In the genomic region with DNA sequence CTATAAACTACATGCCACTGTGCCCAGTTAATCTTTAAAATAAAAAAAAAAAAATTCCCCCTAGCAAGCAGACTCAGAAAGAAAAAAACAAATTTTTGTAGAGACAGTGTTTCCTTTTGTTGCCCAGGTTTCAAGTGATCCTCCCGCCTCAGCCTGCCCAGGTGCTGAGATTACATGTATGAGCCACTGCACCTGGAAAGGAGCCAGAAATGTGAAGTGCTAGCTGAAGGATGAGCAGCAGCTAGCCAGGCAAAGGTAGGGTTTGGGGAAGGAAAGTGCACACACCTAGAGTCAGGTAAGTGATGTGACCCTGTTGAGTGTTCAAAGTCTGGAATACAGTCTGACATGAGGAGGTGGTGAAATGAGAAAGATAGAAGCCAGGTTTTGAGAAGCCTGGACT, we compare ENCODE assay signal across 8 cellular contexts. TPM values are rescaled to one million over a fixed set of nuclear protein-coding genes. Genes with fewer than 3 reads are reported as not detected.
DNase-seq lines count a peak whose midpoint lies in the region; ATAC-seq and TF ChIP-seq lines count a peak whose summit lies in the region.

No MANE protein-coding gene starts in this region.

- no peaks in the 10 kb centered on the region for H4K20me1 ChIP-seq in osteoblast (ENCODE audit: insufficient read depth, low read length)

- H3K4me1 ChIP-seq in osteoblast (ENCODE audit: insufficient read depth, low read length), result peaks cover 16% of the 10 kb centered on the region

- H3K27me3 ChIP-seq in brain microvascular endothelial cell (replicated peaks) (no peaks in the 10 kb centered on the region), osteoblast (ENCODE audit: insufficient read depth, low read length) (no peaks in the 10 kb centered on the region)

- DNase-seq in GM12865 (ENCODE audit: low read depth) (peak; percentile 60), NCI-H2081 treated with DMSO at 0.1 percent for 48 hours (lab: John Stamatoyannopoulos, UW) (peak; percentile 24), brain microvascular endothelial cell (no peak), osteoblast (ENCODE audit: insufficient read length, low spot score, missing footprints) (no peak), nucleus accumbens (lab: John Stamatoyannopoulos, UW) (no peak)

- no peaks in the 10 kb centered on the region for H3K9me3 ChIP-seq in osteoblast (ENCODE audit: low read depth, low read length)

- H3K4me2 ChIP-seq in osteoblast (ENCODE audit: insufficient read depth, low read length), result peak overlapping the region; percentile 93

- H3K79me2 ChIP-seq in osteoblast (ENCODE audit: insufficient read depth, low read length), result peaks cover 49% of the 10 kb centered on the region

- in situ Hi-C loops in brain microvascular endothelial cell (cut with HindIII; ENCODE audit: low pct_ligation_motif_present, low sequenced_read_pairs), result no loop called here

- TF ChIP-seq CTCF in GM12865 (IDR thresholded peaks at IDR 0.05; ENCODE audit: insufficient read depth, low read depth, low read length, missing control alignments) (no peak), brain microvascular endothelial cell (IDR thresholded peaks at IDR 0.05; ENCODE audit: low read depth, low read length, missing control alignments) (no peak), osteoblast (IDR thresholded peaks at IDR 0.05; ENCODE audit: extremely low read depth, low read depth, low read length) (no peak)

- H3K4me3 ChIP-seq in GM12865 (ENCODE audit: low read depth, low read length) (peak overlapping the region; percentile 73), brain microvascular endothelial cell (ENCODE audit: low read depth, low read length) (peak overlapping the region; percentile 2), osteoblast (ENCODE audit: insufficient read depth, low read length) (no peak overlapping the region)

- peaks cover 26% of the 10 kb centered on the region for H3K36me3 ChIP-seq in brain microvascular endothelial cell (replicated peaks)
- H3K36me3 ChIP-seq in osteoblast (ENCODE audit: insufficient read depth, low read length), result peaks cover 16% of the 10 kb centered on the region

- no peak overlapping the region for H2AFZ ChIP-seq in osteoblast (ENCODE audit: low read length)

- H3K27ac ChIP-seq in brain microvascular endothelial cell (no peak overlapping the region), osteoblast (ENCODE audit: low read depth, low read length) (no peak overlapping the region)

- ATAC-seq in HG03469 (IDR thresholded peaks at IDR 0.05; ENCODE audit: unreplicated experiment), result no peak
- no peak for ATAC-seq in GM18909 (IDR thresholded peaks at IDR 0.05; ENCODE audit: poor library complexity, unreplicated experiment)
- ATAC-seq in GM18502 (IDR thresholded peaks at IDR 0.05; ENCODE audit: poor library complexity, unreplicated experiment), result no peak

RNA-seq across cellular contexts. Expression of a gene that starts 1.7 kb away (rescaled TPM):
- 129 and 136 TPM in 2 replicates for total RNA-seq in osteoblast

RNA-seq across cellular contexts. Expression of a gene that starts 30.6 kb away (rescaled TPM):
- 249 and 260 TPM in 2 replicates for total RNA-seq in osteoblast

RNA-seq across cellular contexts. Expression of a gene that starts 31.5 kb away (rescaled TPM):
- 25.9 and 27.5 TPM in 2 replicates for total RNA-seq in osteoblast

RNA-seq across cellular contexts. Expression of a gene that starts 52.2 kb away (rescaled TPM):
- 2.9 TPM in 2 replicates for total RNA-seq in osteoblast

RNA-seq across cellular contexts. Expression of a gene that starts 52.4 kb away (rescaled TPM):
- 1.8 TPM in 2 replicates for total RNA-seq in osteoblast

Comparison
In these comparisons a context has a peak if more than half of its experiments do, and no peak if none do; other contexts are left out.
1. DNase-seq: peak in GM12865 (single experiment) and NCI-H2081 treated with DMSO at 0.1 percent for 48 hours (single experiment); none in brain microvascular endothelial cell (single experiment), osteoblast (single experiment) and nucleus accumbens (0 of 56).